8 cellular contexts compared by ENCODE assay signal in the genomic region with DNA sequence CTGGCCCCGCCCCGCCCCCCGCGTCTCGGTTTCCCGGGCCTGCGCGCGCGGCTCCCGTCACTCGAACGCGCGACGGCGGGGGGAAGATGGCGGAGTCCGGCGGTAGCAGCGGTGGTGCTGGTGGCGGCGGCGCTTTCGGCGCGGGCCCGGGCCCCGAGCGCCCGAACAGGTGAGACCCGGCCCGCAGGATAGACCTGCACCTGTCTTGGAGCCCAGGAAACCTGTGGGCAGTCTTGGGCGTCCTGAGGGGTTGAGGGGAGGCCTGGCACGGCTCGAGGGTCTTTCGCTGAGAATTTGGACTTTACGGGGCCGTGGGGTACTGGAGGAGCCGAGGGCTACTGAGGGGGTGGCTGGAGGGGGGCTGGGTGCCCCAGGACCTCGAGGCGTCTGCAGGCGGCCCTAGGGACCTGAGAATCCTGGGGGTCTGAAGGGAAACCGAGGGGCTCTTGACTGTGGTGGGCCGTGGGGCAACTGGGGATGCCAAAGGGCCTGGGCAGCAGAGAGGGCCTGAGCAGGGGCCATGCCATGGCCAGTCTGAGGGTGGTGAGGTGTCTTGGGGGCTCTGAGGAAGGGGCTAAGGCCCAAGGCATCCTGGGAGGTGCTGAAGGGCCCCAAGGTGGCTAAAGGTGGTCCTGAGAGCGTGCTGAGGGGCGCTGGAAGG. TPM values are rescaled to one million over a fixed set of nuclear protein-coding genes. Genes with fewer than 3 reads are reported as not detected.
DNase-seq lines count a peak whose midpoint lies in the region; ATAC-seq, FAIRE-seq and TF ChIP-seq lines count a peak whose summit lies in the region.

A gene with protein sequence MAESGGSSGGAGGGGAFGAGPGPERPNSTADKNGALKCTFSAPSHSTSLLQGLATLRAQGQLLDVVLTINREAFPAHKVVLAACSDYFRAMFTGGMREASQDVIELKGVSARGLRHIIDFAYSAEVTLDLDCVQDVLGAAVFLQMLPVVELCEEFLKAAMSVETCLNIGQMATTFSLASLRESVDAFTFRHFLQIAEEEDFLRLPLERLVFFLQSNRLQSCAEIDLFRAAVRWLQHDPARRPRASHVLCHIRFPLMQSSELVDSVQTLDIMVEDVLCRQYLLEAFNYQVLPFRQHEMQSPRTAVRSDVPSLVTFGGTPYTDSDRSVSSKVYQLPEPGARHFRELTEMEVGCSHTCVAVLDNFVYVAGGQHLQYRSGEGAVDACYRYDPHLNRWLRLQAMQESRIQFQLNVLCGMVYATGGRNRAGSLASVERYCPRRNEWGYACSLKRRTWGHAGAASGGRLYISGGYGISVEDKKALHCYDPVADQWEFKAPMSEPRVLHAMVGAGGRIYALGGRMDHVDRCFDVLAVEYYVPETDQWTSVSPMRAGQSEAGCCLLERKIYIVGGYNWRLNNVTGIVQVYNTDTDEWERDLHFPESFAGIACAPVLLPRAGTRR (plus strand): TSS at position 60 of the 661 bp plus-strand sequence. CDS start 27 bp downstream, at position 87.

- H3K27ac ChIP-seq in AG04450 (ENCODE audit: low read depth, low read length), result no peak within 1 kb of the TSS
- no peak within 1 kb of the TSS for H3K27ac ChIP-seq in HUES48 (ENCODE audit: low read depth, low read length)
- H3K27ac ChIP-seq in muscle layer of colon (ENCODE audit: low read depth, low read length), result peak within 1 kb of the TSS; percentile 89

- H3K36me3 ChIP-seq in HUES48 (ENCODE audit: control insufficient read depth, insufficient read depth, low read length), result no peaks in the 10 kb centered on the region
- H3K36me3 ChIP-seq in bronchial epithelial cell (ENCODE audit: control insufficient read depth, insufficient read depth, low read length), result no peaks in the 10 kb centered on the region
- H3K36me3 ChIP-seq in muscle layer of colon (ENCODE audit: insufficient read depth, low read length), result no peaks in the 10 kb centered on the region

- H3K27me3 ChIP-seq in AG04450 (ENCODE audit: control insufficient read depth, insufficient read depth, low read length) (peaks cover 2% of the 10 kb centered on the region), HUES48 (ENCODE audit: control insufficient read depth, insufficient read depth, low read length) (peaks cover 8% of the 10 kb centered on the region), bronchial epithelial cell (ENCODE audit: control insufficient read depth, insufficient read depth, low read length) (no peaks in the 10 kb centered on the region), muscle layer of colon (ENCODE audit: control insufficient read depth in 1 of 2, insufficient read depth in 2 of 2, low read length in 2 of 2) (no peaks in the 10 kb centered on the region)

- CTCF ChIA-PET in AG04450 (lab: Charles Lee), result no interaction called here

- DNase-seq in AG04450 (ENCODE audit: low read depth, low spot score) (no peak), bronchial epithelial cell (ENCODE audit: low read depth) (no peak), GDM1 (lab: John Stamatoyannopoulos, UW) (no peak), DMS 273 treated with DMSO at 0.1 percent for 48 hours (lab: John Stamatoyannopoulos, UW) (no peak), globus pallidus (ENCODE audit: low spot score) (no peak)

- H3K4me3 ChIP-seq in AG04450 (ENCODE audit: low read depth, low read length) (peak within 1 kb of the TSS; percentile 90), HUES48 (ENCODE audit: low read depth, low read length) (peak within 1 kb of the TSS; percentile 91), bronchial epithelial cell (ENCODE audit: low read depth, low read length) (peak within 1 kb of the TSS; percentile 80), muscle layer of colon (ENCODE audit: low read depth in 1 of 2, low read length in 2 of 2) (peak within 1 kb of the TSS; percentile 80 to 99)

- H3K4me1 ChIP-seq in HUES48 (ENCODE audit: control insufficient read depth, insufficient read depth, low read length) (peaks cover 7% of the 10 kb centered on the region; the same call in 1 of the 2 replicates), muscle layer of colon (ENCODE audit: insufficient read depth, low read length) (peaks cover 12% of the 10 kb centered on the region)

- no peak for TF ChIP-seq CTCF in AG04450 (IDR thresholded peaks at IDR 0.05; ENCODE audit: low read depth, low read length)
- TF ChIP-seq CTCF in bronchial epithelial cell (IDR thresholded peaks at IDR 0.05; ENCODE audit: insufficient read depth, low read length, severe bottlenecking), result no peak

- POLR2A ChIA-PET in AG04450 (lab: Yijun Ruan, JAX), result no interaction called here

- H3K9ac ChIP-seq in HUES48 (ENCODE audit: low read depth, low read length) (peak within 1 kb of the TSS; percentile 73; the same call in 1 of the 2 replicates), muscle layer of colon (ENCODE audit: low read length) (peak within 1 kb of the TSS; percentile 39)

- FAIRE-seq in bronchial epithelial cell (lab: Jason Lieb, UNC), result no peak

- H3K9me3 ChIP-seq in AG04450 (ENCODE audit: control insufficient read depth, insufficient read depth, low read length), result no peaks in the 10 kb centered on the region; the same call in 1 of the 2 replicates
- no peaks in the 10 kb centered on the region for H3K9me3 ChIP-seq in HUES48 (ENCODE audit: control insufficient read depth, insufficient read depth, low read length)
- no peaks in the 10 kb centered on the region for H3K9me3 ChIP-seq in muscle layer of colon (ENCODE audit: low read length)

- no peak for ATAC-seq in HG03175 (IDR thresholded peaks at IDR 0.05; ENCODE audit: unreplicated experiment)

RNA-seq across cellular contexts. Expression of the gene that starts here (rescaled TPM):
- polyA plus RNA-seq in AG04450 (2011; rRNA removed), result 1.2 and 3.8 TPM in 2 replicates
- 0.87 and 1.7 TPM in 2 replicates for polyA minus RNA-seq in AG04450 (2011; rRNA and poly(A)+ RNA removed)
- total RNA-seq in bronchial epithelial cell, result 3.2 and 4.9 TPM in 2 replicates
